Comparison of ENCODE assay signal across 1 cellular context in genomic region chr17:28720247-28720996, GRCh38.
TF ChIP-seq lines count a peak whose summit lies in the region.

No MANE protein-coding gene starts in this region.

TF ChIP-seq in HepG2, 621 proteins besides CTCF, POLR2A, EP300 and RAD21 (continues in another document):
- TF ChIP-seq ZBTB33 (CRISPR knock-in tag; IDR thresholded peaks at IDR 0.05) (no peak), CC2D1A (CRISPR knock-in tag; IDR thresholded peaks at IDR 0.05) (no peak), SCMH1 (CRISPR knock-in tag; IDR thresholded peaks at IDR 0.05; ENCODE audit: borderline replicate concordance) (no peak), ZMAT3 (CRISPR knock-in tag; conservative IDR thresholded peaks at IDR 0.05) (no peak), KDM6A (CRISPR knock-in tag; IDR thresholded peaks at IDR 0.05; ENCODE audit: low read depth) (no peak), ZFY (CRISPR knock-in tag; IDR thresholded peaks at IDR 0.05) (peak; percentile 7; the same call in 1 of the 2 replicates), AFF4 (CRISPR knock-in tag; IDR thresholded peaks at IDR 0.05) (no peak), SP2 (CRISPR knock-in tag; IDR thresholded peaks at IDR 0.05) (no peak), ZNF512B (CRISPR knock-in tag; IDR thresholded peaks at IDR 0.05; ENCODE audit: borderline replicate concordance) (no peak), XBP1 (CRISPR knock-in tag; IDR thresholded peaks at IDR 0.05) (no peak), MEIS2 (CRISPR knock-in tag; IDR thresholded peaks at IDR 0.05) (no peak), NFE2L1 (CRISPR knock-in tag; IDR thresholded peaks at IDR 0.05; ENCODE audit: borderline replicate concordance) (no peak), NFYB (CRISPR knock-in tag; IDR thresholded peaks at IDR 0.05) (no peak), HDAC2 (CRISPR knock-in tag; IDR thresholded peaks at IDR 0.05) (no peak; the same call in 1 of the 2 replicates), ZNF7 (CRISPR knock-in tag; IDR thresholded peaks at IDR 0.05) (no peak), TFE3 (CRISPR knock-in tag; IDR thresholded peaks at IDR 0.05) (no peak), SMAD9 (CRISPR knock-in tag; IDR thresholded peaks at IDR 0.05) (no peak), ZNF362 (CRISPR knock-in tag; IDR thresholded peaks at IDR 0.05; ENCODE audit: borderline replicate concordance) (no peak), TSC22D2 (CRISPR knock-in tag; IDR thresholded peaks at IDR 0.05; ENCODE audit: borderline replicate concordance) (no peak), HDAC1 (CRISPR knock-in tag; IDR thresholded peaks at IDR 0.05) (no peak), ZNF672 (CRISPR knock-in tag; IDR thresholded peaks at IDR 0.05) (no peak), HNF4A (CRISPR knock-in tag; IDR thresholded peaks at IDR 0.05) (no peak; the same call in 1 of the 2 replicates), USF2 (IDR thresholded peaks at IDR 0.05; ENCODE audit: low read depth, low read length) (no peak), USF2 (CRISPR knock-in tag; IDR thresholded peaks at IDR 0.05; ENCODE audit: borderline replicate concordance) (no peak), BRD4 (CRISPR knock-in tag; IDR thresholded peaks at IDR 0.05) (no peak; the same call in 1 of the 2 replicates), ZNF180 (CRISPR knock-in tag; IDR thresholded peaks at IDR 0.05; ENCODE audit: borderline replicate concordance, low read depth) (no peak), SIN3B (IDR thresholded peaks at IDR 0.05; ENCODE audit: low read length) (no peak; the same call in 1 of the 2 replicates), ZNF33A (CRISPR knock-in tag; IDR thresholded peaks at IDR 0.05; ENCODE audit: borderline replicate concordance) (no peak), ARID3A (IDR thresholded peaks at IDR 0.05; ENCODE audit: low read depth, low read length) (no peak), REPIN1 (CRISPR knock-in tag; IDR thresholded peaks at IDR 0.05; ENCODE audit: borderline replicate concordance, low read depth) (no peak), MED13 (CRISPR knock-in tag; IDR thresholded peaks at IDR 0.05) (no peak), GPBP1L1 (CRISPR knock-in tag; IDR thresholded peaks at IDR 0.05) (no peak), NR0B2 (CRISPR knock-in tag; IDR thresholded peaks at IDR 0.05) (no peak), ZNF513 (CRISPR knock-in tag; conservative IDR thresholded peaks at IDR 0.05) (no peak)
